In the genomic region with DNA sequence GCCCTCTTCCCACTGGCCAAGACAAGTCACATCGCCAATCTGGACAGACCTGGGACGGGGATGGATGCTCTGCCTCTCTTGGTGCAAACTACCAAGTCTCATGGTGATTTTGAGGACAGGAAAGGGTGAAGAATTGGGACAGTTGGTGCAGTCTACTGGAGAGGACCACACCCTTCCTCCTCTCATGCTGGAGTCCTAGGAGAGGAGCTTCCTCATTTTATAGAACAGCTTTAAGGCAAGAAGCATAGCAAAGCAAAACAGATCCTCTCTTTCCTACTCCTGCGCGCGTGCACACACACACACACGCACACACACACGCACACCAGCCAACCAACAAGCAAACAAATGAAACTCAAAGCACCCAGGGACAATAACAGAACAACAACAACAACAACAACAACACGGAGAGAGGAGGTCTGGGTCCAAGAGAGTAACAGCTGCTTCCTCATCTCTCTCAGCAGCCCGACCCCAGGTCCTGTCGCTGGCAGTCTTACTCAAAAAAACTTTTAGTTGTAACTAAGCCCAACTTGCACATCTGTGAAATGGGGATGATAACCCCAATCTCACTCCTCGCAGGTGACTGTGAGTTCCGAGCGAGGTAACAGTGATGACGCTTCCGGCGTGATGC, we compare ENCODE assay signal across 2 cellular contexts.
TF ChIP-seq lines count a peak whose summit lies in the region.

No MANE protein-coding gene starts in this region.

TF ChIP-seq in H1, 55 proteins besides CTCF, POLR2A, EP300 and RAD21:
- TF ChIP-seq PHF8 (conservative IDR thresholded peaks at IDR 0.05; ENCODE audit: low read depth, low read length) (no peak), SP2 (IDR thresholded peaks at IDR 0.05; ENCODE audit: low read length) (no peak), ZNF274 (IDR thresholded peaks at IDR 0.05; ENCODE audit: borderline replicate concordance, extremely low read depth, low read length) (no peak), TCF12 (IDR thresholded peaks at IDR 0.05; ENCODE audit: low read depth, low read length) (no peak)
- TF ChIP-seq, protein P1, sequence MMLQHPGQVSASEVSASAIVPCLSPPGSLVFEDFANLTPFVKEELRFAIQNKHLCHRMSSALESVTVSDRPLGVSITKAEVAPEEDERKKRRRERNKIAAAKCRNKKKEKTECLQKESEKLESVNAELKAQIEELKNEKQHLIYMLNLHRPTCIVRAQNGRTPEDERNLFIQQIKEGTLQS (IDR thresholded peaks at IDR 0.05; ENCODE audit: insufficient read depth, low read depth, low read length): no peak

TF ChIP-seq in GM23338, 12 proteins besides CTCF, POLR2A, EP300 and RAD21:
- TF ChIP-seq ZNF114 (CRISPR knock-in tag; IDR thresholded peaks at IDR 0.05): no peak
- TF ChIP-seq POLR2AphosphoS5 (IDR thresholded peaks at IDR 0.05; ENCODE audit: low read depth): no peak
- TF ChIP-seq, protein P2, sequence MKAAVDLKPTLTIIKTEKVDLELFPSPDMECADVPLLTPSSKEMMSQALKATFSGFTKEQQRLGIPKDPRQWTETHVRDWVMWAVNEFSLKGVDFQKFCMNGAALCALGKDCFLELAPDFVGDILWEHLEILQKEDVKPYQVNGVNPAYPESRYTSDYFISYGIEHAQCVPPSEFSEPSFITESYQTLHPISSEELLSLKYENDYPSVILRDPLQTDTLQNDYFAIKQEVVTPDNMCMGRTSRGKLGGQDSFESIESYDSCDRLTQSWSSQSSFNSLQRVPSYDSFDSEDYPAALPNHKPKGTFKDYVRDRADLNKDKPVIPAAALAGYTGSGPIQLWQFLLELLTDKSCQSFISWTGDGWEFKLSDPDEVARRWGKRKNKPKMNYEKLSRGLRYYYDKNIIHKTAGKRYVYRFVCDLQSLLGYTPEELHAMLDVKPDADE (IDR thresholded peaks at IDR 0.05): no peak
- TF ChIP-seq, protein P3, sequence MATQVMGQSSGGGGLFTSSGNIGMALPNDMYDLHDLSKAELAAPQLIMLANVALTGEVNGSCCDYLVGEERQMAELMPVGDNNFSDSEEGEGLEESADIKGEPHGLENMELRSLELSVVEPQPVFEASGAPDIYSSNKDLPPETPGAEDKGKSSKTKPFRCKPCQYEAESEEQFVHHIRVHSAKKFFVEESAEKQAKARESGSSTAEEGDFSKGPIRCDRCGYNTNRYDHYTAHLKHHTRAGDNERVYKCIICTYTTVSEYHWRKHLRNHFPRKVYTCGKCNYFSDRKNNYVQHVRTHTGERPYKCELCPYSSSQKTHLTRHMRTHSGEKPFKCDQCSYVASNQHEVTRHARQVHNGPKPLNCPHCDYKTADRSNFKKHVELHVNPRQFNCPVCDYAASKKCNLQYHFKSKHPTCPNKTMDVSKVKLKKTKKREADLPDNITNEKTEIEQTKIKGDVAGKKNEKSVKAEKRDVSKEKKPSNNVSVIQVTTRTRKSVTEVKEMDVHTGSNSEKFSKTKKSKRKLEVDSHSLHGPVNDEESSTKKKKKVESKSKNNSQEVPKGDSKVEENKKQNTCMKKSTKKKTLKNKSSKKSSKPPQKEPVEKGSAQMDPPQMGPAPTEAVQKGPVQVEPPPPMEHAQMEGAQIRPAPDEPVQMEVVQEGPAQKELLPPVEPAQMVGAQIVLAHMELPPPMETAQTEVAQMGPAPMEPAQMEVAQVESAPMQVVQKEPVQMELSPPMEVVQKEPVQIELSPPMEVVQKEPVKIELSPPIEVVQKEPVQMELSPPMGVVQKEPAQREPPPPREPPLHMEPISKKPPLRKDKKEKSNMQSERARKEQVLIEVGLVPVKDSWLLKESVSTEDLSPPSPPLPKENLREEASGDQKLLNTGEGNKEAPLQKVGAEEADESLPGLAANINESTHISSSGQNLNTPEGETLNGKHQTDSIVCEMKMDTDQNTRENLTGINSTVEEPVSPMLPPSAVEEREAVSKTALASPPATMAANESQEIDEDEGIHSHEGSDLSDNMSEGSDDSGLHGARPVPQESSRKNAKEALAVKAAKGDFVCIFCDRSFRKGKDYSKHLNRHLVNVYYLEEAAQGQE (IDR thresholded peaks at IDR 0.05; ENCODE audit: unreplicated experiment): no peak
- no peak for TF ChIP-seq CREB1 (CRISPR knock-in tag; IDR thresholded peaks at IDR 0.05; ENCODE audit: low read depth)
- no peak for TF ChIP-seq JUNB (IDR thresholded peaks at IDR 0.05; ENCODE audit: unreplicated experiment)
- no peak for TF ChIP-seq ZNF462 (CRISPR knock-in tag; IDR thresholded peaks at IDR 0.05)
- no peak for TF ChIP-seq EZH2 (IDR thresholded peaks at IDR 0.05; ENCODE audit: low read depth, unreplicated experiment)
- no peak for TF ChIP-seq ZNF331 (CRISPR knock-in tag; IDR thresholded peaks at IDR 0.05; ENCODE audit: low read depth)
- TF ChIP-seq STAT1 (IDR thresholded peaks at IDR 0.05; ENCODE audit: unreplicated experiment): no peak
- TF ChIP-seq EZH2phosphoT487 (IDR thresholded peaks at IDR 0.05; ENCODE audit: unreplicated experiment): no peak
